1 cellular context compared by ENCODE assay signal in genomic region chr6:166744654-166745134, GRCh38.
TF ChIP-seq lines count a peak whose summit lies in the region.

No MANE protein-coding gene starts in this region.

TF ChIP-seq in HepG2, 621 proteins besides CTCF, POLR2A, EP300 and RAD21:
- no peak for TF ChIP-seq ZNF407 (CRISPR knock-in tag; IDR thresholded peaks at IDR 0.05; ENCODE audit: not compliant biosample characterization)
- peak; percentile 92 for TF ChIP-seq RBAK (CRISPR knock-in tag; IDR thresholded peaks at IDR 0.05)
- TF ChIP-seq TERF1 (CRISPR knock-in tag; IDR thresholded peaks at IDR 0.05), result no peak
- peak; percentile 83 for TF ChIP-seq ZBTB33 (CRISPR knock-in tag; IDR thresholded peaks at IDR 0.05)
- peak; percentile 10; the same call in 1 of the 2 replicates for TF ChIP-seq PHF8 (CRISPR knock-in tag; IDR thresholded peaks at IDR 0.05)
